ENCODE assay signal across 8 cellular contexts in genomic region chr3:113838631-113839209, GRCh38. TPM values are rescaled to one million over a fixed set of nuclear protein-coding genes. Genes with fewer than 3 reads are reported as not detected.
DNase-seq lines count a peak whose midpoint lies in the region; ATAC-seq and TF ChIP-seq lines count a peak whose summit lies in the region.

Gene GRAMD1C, plus strand, starts transcription at chr3:113838788. Its CDS starts 122 bp downstream, at chr3:113838910.

- H3K9me3 ChIP-seq in BE2C: no peaks in the 10 kb centered on the region

- H3K4me3 ChIP-seq in BE2C (ENCODE audit: low read depth, low read length) (peak within 1 kb of the TSS; percentile 68), choroid plexus epithelial cell (ENCODE audit: low read depth, low read length) (peak within 1 kb of the TSS; percentile 73)

- H3K27ac Mint-ChIP-seq in activated CD4-positive, alpha-beta T cell treated with anti-CD3 and anti-CD28 coated beads for 36 hours: no peak within 1 kb of the TSS

- DNase-seq in BE2C: peak; percentile 88
- peak; percentile 53 for DNase-seq in NCI-H510A (lab: John Stamatoyannopoulos, UW)
- peak; percentile 92 for DNase-seq in activated CD4-positive, alpha-beta T cell treated with anti-CD3 and anti-CD28 coated beads for 36 hours
- peak; percentile 94 for DNase-seq in choroid plexus epithelial cell (ENCODE audit: low read depth)
- peak; percentile 81 to 89 for DNase-seq in left colon
- peak; percentile 77 to 82 for DNase-seq in stimulated activated CD4-positive, alpha-beta T cell treated with anti-CD3 and anti-CD28 coated beads, Interleukin-1b, Interleukin-23, amount 100 ng/mL, for 4 hours (ENCODE audit: low read depth in 2 of 2)

- no peaks in the 10 kb centered on the region for H3K36me3 ChIP-seq in BE2C

- no peaks in the 10 kb centered on the region for H3K9me3 Mint-ChIP-seq in activated CD4-positive, alpha-beta T cell treated with anti-CD3 and anti-CD28 coated beads for 36 hours (ENCODE audit: low read depth)

- no peaks in the 10 kb centered on the region for H3K4me1 ChIP-seq in BE2C

- H3K36me3 Mint-ChIP-seq in activated CD4-positive, alpha-beta T cell treated with anti-CD3 and anti-CD28 coated beads for 36 hours (ENCODE audit: low read depth): no peaks in the 10 kb centered on the region

- H3K4me1 Mint-ChIP-seq in activated CD4-positive, alpha-beta T cell treated with anti-CD3 and anti-CD28 coated beads for 36 hours: peaks cover 8% of the 10 kb centered on the region

- H3K27me3 Mint-ChIP-seq in activated CD4-positive, alpha-beta T cell treated with anti-CD3 and anti-CD28 coated beads for 36 hours: peaks cover 3% of the 10 kb centered on the region

- CTCF ChIA-PET in activated CD4-positive, alpha-beta T cell treated with anti-CD3 and anti-CD28 coated beads for 36 hours (lab: Charles Lee): interaction anchor here (0.6 to 4.6 kb wide), 12 partner anchors 8 to 656 kb away, joined by 3 to 32 read pairs (median 3); partner anchors contain the start of genes ATP6V1A and NAA50

- intact Hi-C loops in activated CD4-positive, alpha-beta T cell treated with anti-CD3 and anti-CD28 coated beads for 36 hours (cut with DNase I, micrococcal nuclease): loop anchor here (1.0 to 5.0 kb wide), 8 partner anchors 74 to 314 kb away; partner anchors contain the start of genes CCDC191 (in 2 of the 2) and QTRT2 (in 2 of the 2)
- intact Hi-C loops in left colon (cut with DNase I, micrococcal nuclease): no loop called here

- POLR2A ChIA-PET in activated CD4-positive, alpha-beta T cell treated with anti-CD3 and anti-CD28 coated beads for 36 hours (lab: Charles Lee): interaction anchor here (0.6 kb wide), 1 partner anchor 100 kb away, joined by 7 read pairs; no protein-coding TSS in a partner anchor

- peak within 1 kb of the TSS; percentile 73 for H3K4me3 Mint-ChIP-seq in activated CD4-positive, alpha-beta T cell treated with anti-CD3 and anti-CD28 coated beads for 36 hours

- peak; percentile 93 for ATAC-seq in GM19324 (IDR thresholded peaks at IDR 0.05; ENCODE audit: low FRiP score, unreplicated experiment)
- ATAC-seq in HG03457 (IDR thresholded peaks at IDR 0.05; ENCODE audit: unreplicated experiment): peak; percentile 85
- peak; percentile 98 for ATAC-seq in activated CD4-positive, alpha-beta T cell treated with anti-CD3 and anti-CD28 coated beads for 36 hours
- peak; percentile 98 for ATAC-seq in left colon

- H3K27me3 ChIP-seq in BE2C: no peaks in the 10 kb centered on the region

- TF ChIP-seq CTCF in BE2C (IDR thresholded peaks at IDR 0.05; ENCODE audit: low read depth, low read length): peak; percentile 84
- peak; percentile 86 for TF ChIP-seq CTCF in choroid plexus epithelial cell (conservative IDR thresholded peaks at IDR 0.05; ENCODE audit: low read depth, low read length)

RNA-seq across cellular contexts. Expression of gene GRAMD1C, which starts in this region (rescaled TPM):
- polyA plus RNA-seq in BE2C (2012; ENCODE audit: insufficient read depth, insufficient read length, low read depth): not detected
- total RNA-seq in activated CD4-positive, alpha-beta T cell treated with anti-CD3 and anti-CD28 coated beads for 36 hours: under 1 TPM; 0.87 to 0.97 TPM
- total RNA-seq in left colon: 10 to 100 TPM in 1 of 2 donors, 1 to 10 TPM in 1; 8.2 to 16.1 TPM

Comparison
In these comparisons a context has a peak if more than half of its experiments do, and no peak if none do; other contexts are left out.
1. Peak in every context shown above with its lines: DNase-seq, ATAC-seq and H3K4me3 ChIP-seq.
2. RNA of gene GRAMD1C (total RNA-seq): 8.2 to 16.1 TPM in left colon; 0.87 to 0.97 TPM in activated CD4-positive, alpha-beta T cell treated with anti-CD3 and anti-CD28 coated beads for 36 hours; every median in the first group is over 4 times any median in the second.
3. Peak in DNase-seq and ATAC-seq in activated CD4-positive, alpha-beta T cell treated with anti-CD3 and anti-CD28 coated beads for 36 hours; RNA of the gene not detected or under 1 TPM.
4. intact Hi-C loops: an anchor here in activated CD4-positive, alpha-beta T cell treated with anti-CD3 and anti-CD28 coated beads for 36 hours (1.0 to 5.0 kb wide); none called in left colon.